Comparison of ENCODE assay signal across 9 cellular contexts in the genomic region with DNA sequence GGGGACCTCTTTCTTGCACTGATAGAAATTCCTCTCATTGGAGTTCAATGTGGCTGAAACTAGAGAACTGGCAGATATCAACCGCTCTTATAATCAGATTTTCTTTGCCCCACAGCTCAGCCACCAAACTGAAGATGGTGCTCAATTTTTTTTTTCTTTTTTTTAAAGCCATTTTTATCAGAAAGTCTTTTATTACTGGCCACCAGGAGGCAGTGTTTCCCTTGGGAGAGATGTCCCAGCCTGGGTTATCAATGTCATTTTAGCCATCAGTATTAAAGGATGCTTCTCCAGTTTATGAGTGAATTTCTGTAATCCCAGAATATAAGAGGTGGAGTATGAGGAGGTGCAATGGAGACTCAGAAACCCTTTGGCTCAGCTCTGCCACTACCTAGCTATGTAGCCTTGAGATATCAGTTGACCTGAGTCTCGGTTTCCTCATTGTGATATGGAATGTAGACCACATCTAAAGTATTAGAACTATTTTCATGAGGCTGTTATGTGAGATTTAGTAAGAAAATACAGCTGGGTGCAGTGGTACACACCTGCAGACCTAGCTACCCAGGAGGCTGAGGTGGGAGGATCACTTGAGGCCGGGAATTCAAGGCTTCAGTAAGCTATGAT. TPM values are rescaled to one million over a fixed set of nuclear protein-coding genes. Genes with fewer than 3 reads are reported as not detected.
DNase-seq lines count a peak whose midpoint lies in the region; FAIRE-seq and TF ChIP-seq lines count a peak whose summit lies in the region.
"Had no signal": no experiment of that assay in that cellular context is flagged by ENCODE, and none has a peak within 500 bp of the region (broad histone marks: within the 10 kb centered on the region; RNA-seq: fewer than 3 reads in every experiment).

No MANE protein-coding gene starts in this region.

- H3K79me2 ChIP-seq in SU-DHL-6 (ENCODE audit: insufficient read depth, low read length) = no peaks in the 10 kb centered on the region

- no peak overlapping the region for H3K4me2 ChIP-seq in SU-DHL-6 (ENCODE audit: low read depth, low read length, poor library complexity, severe bottlenecking)

- H3K4me1 Mint-ChIP-seq in nephron progenitor cell = peaks cover 24% of the 10 kb centered on the region

- no peaks in the 10 kb centered on the region for H3K36me3 Mint-ChIP-seq in nephron progenitor cell (ENCODE audit: low read depth)

- H2AFZ ChIP-seq in SU-DHL-6 (ENCODE audit: low read depth, low read length, severe bottlenecking) = no peak overlapping the region

- no peak overlapping the region for H3K4me3 ChIP-seq in SU-DHL-6 (ENCODE audit: insufficient read depth, low read length, poor library complexity, severe bottlenecking)

- H3K36me3 ChIP-seq in SU-DHL-6 (ENCODE audit: low read length) = no peaks in the 10 kb centered on the region

- H3K9ac ChIP-seq in SU-DHL-6 (ENCODE audit: low read length) = no peak overlapping the region

- TF ChIP-seq CTCF in SU-DHL-6 (IDR thresholded peaks at IDR 0.05; ENCODE audit: insufficient read depth, low read length, poor library complexity, severe bottlenecking) (peak; percentile 71), nephron progenitor cell (IDR thresholded peaks at IDR 0.05) (peak; percentile 67)

- H3K9me2 ChIP-seq in SU-DHL-6 (replicated peaks; ENCODE audit: insufficient read depth, low read length) = no peaks in the 10 kb centered on the region

- no peaks in the 10 kb centered on the region for H3K9me3 ChIP-seq in SU-DHL-6 (ENCODE audit: insufficient read depth, low read length)

- H4K20me1 ChIP-seq in SU-DHL-6 (ENCODE audit: low read depth, low read length) = no peaks in the 10 kb centered on the region

- H3K27me3 Mint-ChIP-seq in nephron progenitor cell (ENCODE audit: low read depth, poor library complexity) = peaks cover 9% of the 10 kb centered on the region
- H3K27me3 Mint-ChIP-seq: stimulated activated naive CD8-positive, alpha-beta T cell treated with anti-CD3 and anti-CD28 coated beads, Interleukin-15, Interleukin-2, amounts not matched to agents 100 ng/mL and 50 ng/mL, for 24 hours had no signal

- no peak for TF ChIP-seq EP300 in Ishikawa (IDR thresholded peaks at IDR 0.05; ENCODE audit: borderline replicate concordance)

- H3K9me3 Mint-ChIP-seq in nephron progenitor cell = no peaks in the 10 kb centered on the region
- H3K9me3 Mint-ChIP-seq: stimulated activated naive CD8-positive, alpha-beta T cell treated with anti-CD3 and anti-CD28 coated beads, Interleukin-15, Interleukin-2, amounts not matched to agents 100 ng/mL and 50 ng/mL, for 24 hours had no signal

- no peak for FAIRE-seq in urothelium cell line (lab: Jason Lieb, UNC)

- H3F3A ChIP-seq in SU-DHL-6 (ENCODE audit: insufficient read depth) = no peaks in the 10 kb centered on the region; the same call in 1 of the 2 replicates

- peak; percentile 78 for TF ChIP-seq RAD21 in Ishikawa (IDR thresholded peaks at IDR 0.05; ENCODE audit: low read depth)

- H3K27me3 ChIP-seq in SU-DHL-6 (ENCODE audit: low read length) = no peaks in the 10 kb centered on the region

- DNase-seq in NCI-H2107 treated with DMSO at 0.1 percent for 48 hours (lab: John Stamatoyannopoulos, UW; ENCODE audit: unreplicated experiment) (peak; percentile 15), NCI-H2107 (lab: John Stamatoyannopoulos, UW) (no peak), dermis blood vessel endothelial cell (peak; percentile 55), nephron progenitor cell (peak; percentile 49), urothelium cell line (ENCODE audit: low spot score) (no peak), NCI-H1048 (lab: John Stamatoyannopoulos, UW) (no peak)

- no peak overlapping the region for H3K27ac Mint-ChIP-seq in nephron progenitor cell

- no peak overlapping the region for H3K4me3 Mint-ChIP-seq in nephron progenitor cell
- H3K4me3 Mint-ChIP-seq: stimulated activated naive CD8-positive, alpha-beta T cell treated with anti-CD3 and anti-CD28 coated beads, Interleukin-15, Interleukin-2, amounts not matched to agents 100 ng/mL and 50 ng/mL, for 24 hours had no signal

- H3K27ac ChIP-seq in SU-DHL-6 (ENCODE audit: low read depth, low read length) = no peak overlapping the region

TF ChIP-seq in Ishikawa, 13 proteins besides CTCF, POLR2A, EP300 and RAD21:
- TF ChIP-seq TEAD4 (IDR thresholded peaks at IDR 0.05) (no peak), YY1 (IDR thresholded peaks at IDR 0.05; ENCODE audit: low read depth) (no peak), NFIC (IDR thresholded peaks at IDR 0.05) (no peak), EGR1 (IDR thresholded peaks at IDR 0.05) (no peak), ZBTB7A (IDR thresholded peaks at IDR 0.05; ENCODE audit: low read depth) (no peak), USF1 (IDR thresholded peaks at IDR 0.05) (no peak), CREB1 (IDR thresholded peaks at IDR 0.05; ENCODE audit: low read depth) (no peak), REST (IDR thresholded peaks at IDR 0.05; ENCODE audit: low read depth) (no peak)
- TF ChIP-seq, protein P1, sequence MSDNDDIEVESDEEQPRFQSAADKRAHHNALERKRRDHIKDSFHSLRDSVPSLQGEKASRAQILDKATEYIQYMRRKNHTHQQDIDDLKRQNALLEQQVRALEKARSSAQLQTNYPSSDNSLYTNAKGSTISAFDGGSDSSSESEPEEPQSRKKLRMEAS (IDR thresholded peaks at IDR 0.05) = no peak
TF ChIP-seq in Ishikawa: peak in this region for 0.

RNA-seq across cellular contexts. Expression of gene CD244, which starts 27.6 kb away (rescaled TPM):
- total RNA-seq in dermis blood vessel endothelial cell = 0.14 TPM in 1 of 2 replicates, not detected in the other

RNA-seq across cellular contexts. Expression of gene LY9, which starts 39.1 kb away (rescaled TPM):
- total RNA-seq in dermis blood vessel endothelial cell = not detected in 2 replicates

RNA-seq across cellular contexts. Expression of gene ITLN1, which starts 49.9 kb away (rescaled TPM):
- total RNA-seq in dermis blood vessel endothelial cell = not detected in 2 replicates

Comparison
In these comparisons a context has a peak if more than half of its experiments do, and no peak if none do; other contexts are left out.
1. DNase-seq: peak in NCI-H2107 treated with DMSO at 0.1 percent for 48 hours (single experiment), dermis blood vessel endothelial cell (single experiment) and nephron progenitor cell (single experiment); none in NCI-H2107 (single experiment), urothelium cell line (single experiment) and NCI-H1048 (single experiment).